In genomic region chr20:43726811-43727338, GRCh38 we compare ENCODE assay signal across 19 cellular contexts. TPM values are rescaled to one million over a fixed set of nuclear protein-coding genes. Genes with fewer than 3 reads are reported as not detected.
A peak's percentile ranks its signal among the peaks of the same experiment; 100 is the strongest.
DNase-seq lines count a peak whose midpoint lies in the region; ATAC-seq, FAIRE-seq and TF ChIP-seq lines count a peak whose summit lies in the region.
"Had no signal": no experiment of that assay in that cellular context is flagged by ENCODE, and none has a peak within 500 bp of the region (broad histone marks: within the 10 kb centered on the region; RNA-seq: fewer than 3 reads in every experiment).

Gene GTSF1L, minus strand, starts transcription at chr20:43727002. Its CDS starts 308 bp downstream, at chr20:43726694.

- H2AFZ ChIP-seq in K562 (ENCODE audit: low read depth, low read length) = peak within 1 kb of the TSS; percentile 7; the same call in 1 of the 2 replicates
- no peak within 1 kb of the TSS for H2AFZ ChIP-seq in neural progenitor cell (replicated peaks)

- H3K36me3 ChIP-seq in K562 (ENCODE audit: control insufficient read depth, insufficient read depth, low read length) (no peaks in the 10 kb centered on the region), neural progenitor cell (no peaks in the 10 kb centered on the region)
- H3K36me3 ChIP-seq: BLaER1 treated with 17β-estradiol and CSF1 and Interleukin-3, amounts not matched to agents 10 nM and 100 nM; thoracic aorta had no signal

- H3K9me3 Mint-ChIP-seq in neural progenitor cell = no peaks in the 10 kb centered on the region
- H3K9me3 Mint-ChIP-seq: natural killer cell treated with Interleukin-12 subunit alpha and Interleukin-12 subunit beta and Interleukin-15 and Interleukin-18, amount 100 ng/mL, for 72 hours had no signal

- POLR2A ChIA-PET in K562 (lab: Yijun Ruan, JAX) = interaction anchor here (0.6 to 1.5 kb wide), 2 partner anchors 188 to 668 kb away, joined by 4 read pairs; no protein-coding TSS in a partner anchor

- no peak within 1 kb of the TSS for H3K9ac ChIP-seq in K562 (ENCODE audit: insufficient read depth in 1 of 2, low read depth in 2 of 2, low read length in 2 of 2)
- no peak within 1 kb of the TSS for H3K9ac ChIP-seq in neural progenitor cell

- no peak for TF ChIP-seq EP300 in K562 (IDR thresholded peaks at IDR 0.05; ENCODE audit: low read length)

- H3K4me3 ChIP-seq in K562 = no peak within 1 kb of the TSS
- H3K4me3 ChIP-seq in neural progenitor cell = no peak within 1 kb of the TSS
- H3K4me3 ChIP-seq: BLaER1 treated with 17β-estradiol and CSF1 and Interleukin-3, amounts not matched to agents 10 nM and 100 nM; thoracic aorta had no signal

- no peak for TF ChIP-seq RAD21 in K562 (CRISPR knock-in tag; conservative IDR thresholded peaks at IDR 0.05 in 1 of 2, IDR thresholded peaks at IDR 0.05 in 1 of 2)

- BruUV-seq in K562 (replicated peaks; lab: Mats Ljungman, UMichigan) = no TSS peak

- no peaks in the 10 kb centered on the region for H3K36me3 Mint-ChIP-seq in neural progenitor cell
- H3K36me3 Mint-ChIP-seq: natural killer cell treated with Interleukin-12 subunit alpha and Interleukin-12 subunit beta and Interleukin-15 and Interleukin-18, amount 100 ng/mL, for 72 hours had no signal

- WGBS in K562 (ENCODE audit: insufficient coverage, low coverage, missing lambda C conversion rate) = 33% methylated on average over 11 of the region's 11 CpGs

- no peak within 1 kb of the TSS for H3K4me3 Mint-ChIP-seq in neural progenitor cell
- H3K4me3 Mint-ChIP-seq: activated naive CD8-positive, alpha-beta T cell treated with anti-CD3 and anti-CD28 coated beads, Interleukin-2, amount 10 ng/mL, durations not matched to agents 7 days and 5 days; natural killer cell treated with Interleukin-12 subunit alpha and Interleukin-12 subunit beta and Interleukin-15 and Interleukin-18, amount 100 ng/mL, for 72 hours; T-helper 1 cell treated with Interleukin-12 subunit alpha and Interleukin-12 subunit beta and Interleukin-4 antibody, amounts not matched to agents 30 μg/mL and 1 μg/mL, for 36 hours had no signal

- no peaks in the 10 kb centered on the region for H3F3A ChIP-seq in neural progenitor cell (ENCODE audit: low read depth)

- H3K27ac ChIP-seq in K562 (ENCODE audit: extremely low read depth, low read depth, low read length) (no peak within 1 kb of the TSS), neural progenitor cell (no peak within 1 kb of the TSS)
- H3K27ac ChIP-seq: thoracic aorta had no signal

- H3K9me1 ChIP-seq in K562 (ENCODE audit: control insufficient read depth, insufficient read depth, low read length) = no peaks in the 10 kb centered on the region

- intact Hi-C loops in K562 (cut with micrococcal nuclease) = loop anchor here (10.0 kb wide), 1 partner anchor 272 kb away; the partner anchor contains the start of gene SRSF6

- no peak for FAIRE-seq in K562 (lab: Jason Lieb, UNC)
- FAIRE-seq in D721Med (lab: Jason Lieb, UNC) = no peak
- FAIRE-seq: GM12892 had no signal

- H4K20me1 ChIP-seq in K562 (replicated peaks; ENCODE audit: control insufficient read depth, insufficient read depth, low read length) (peaks cover 4% of the 10 kb centered on the region; the same call in 1 of the 2 replicates), neural progenitor cell (ENCODE audit: low read depth) (no peaks in the 10 kb centered on the region)

- no peak for TF ChIP-seq POLR2A in K562 (conservative IDR thresholded peaks at IDR 0.05)

- no peak within 1 kb of the TSS for H3K27ac Mint-ChIP-seq in neural progenitor cell
- H3K27ac Mint-ChIP-seq: activated naive CD8-positive, alpha-beta T cell treated with anti-CD3 and anti-CD28 coated beads, Interleukin-2, amount 10 ng/mL, durations not matched to agents 7 days and 5 days; T-helper 1 cell treated with Interleukin-12 subunit alpha and Interleukin-12 subunit beta and Interleukin-4 antibody, amounts not matched to agents 30 μg/mL and 1 μg/mL, for 36 hours had no signal

- no peaks in the 10 kb centered on the region for H3K4me1 Mint-ChIP-seq in neural progenitor cell

- H3K79me2 ChIP-seq in K562 (ENCODE audit: control insufficient read depth, insufficient read depth, low read length) (no peaks in the 10 kb centered on the region), neural progenitor cell (ENCODE audit: low read depth) (no peaks in the 10 kb centered on the region)

- ATAC-seq in K562 = no peak
- ATAC-seq: natural killer cell treated with Interleukin-12 subunit alpha and Interleukin-12 subunit beta and Interleukin-15 and Interleukin-18, amount 100 ng/mL, for 72 hours had no signal

- H3K27me3 ChIP-seq in K562 (ENCODE audit: control insufficient read depth in 2 of 2, insufficient read depth in 2 of 2, low read length in 2 of 2) (peaks cover 19 to 32% of the 10 kb centered on the region in 2 experiments; a peak in 4 of 5 replicates), neural progenitor cell (no peaks in the 10 kb centered on the region)
- H3K27me3 ChIP-seq: BLaER1 treated with 17β-estradiol and CSF1 and Interleukin-3, amounts not matched to agents 10 nM and 100 nM had no signal

- CTCF ChIA-PET in K562 (lab: Yijun Ruan, JAX; ENCODE audit: low intra/inter-chr PET ratio) = no interaction called here

- in situ Hi-C loops in K562 (cut with MboI) = no loop called here

- no peak within 1 kb of the TSS for H3K4me2 ChIP-seq in K562 (ENCODE audit: insufficient read depth, low read length)
- no peak within 1 kb of the TSS for H3K4me2 ChIP-seq in neural progenitor cell

- H3K9me3 ChIP-seq in K562 (replicated peaks; ENCODE audit: control insufficient read depth, insufficient read depth, low read depth, low read length) = no peaks in the 10 kb centered on the region
- no peaks in the 10 kb centered on the region for H3K9me3 ChIP-seq in neural progenitor cell (ENCODE audit: low read depth)
- H3K9me3 ChIP-seq: thoracic aorta had no signal

- no peaks in the 10 kb centered on the region for H3K27me3 Mint-ChIP-seq in neural progenitor cell (ENCODE audit: insufficient read depth, low read depth)
- H3K27me3 Mint-ChIP-seq: activated naive CD8-positive, alpha-beta T cell treated with anti-CD3 and anti-CD28 coated beads, Interleukin-2, amount 10 ng/mL, durations not matched to agents 7 days and 5 days had no signal

- peaks cover 0 to under 1% of the 10 kb centered on the region in 2 experiments; a peak in 2 of 5 replicates for H3K4me1 ChIP-seq in K562 (replicated peaks in 1 of 2; ENCODE audit: control insufficient read depth in 2 of 2, insufficient read depth in 2 of 2, low read length in 2 of 2)
- H3K4me1 ChIP-seq in neural progenitor cell = peaks cover 1% of the 10 kb centered on the region

- TF ChIP-seq CTCF in K562 (IDR thresholded peaks at IDR 0.05 in 2 of 3, conservative IDR thresholded peaks at IDR 0.05 in 1 of 3; ENCODE audit: insufficient read depth in 2 of 3, low read depth in 1 of 3, low read length in 3 of 3) (no peak), D721Med (IDR thresholded peaks at IDR 0.05; ENCODE audit: insufficient read depth, missing control alignments) (no peak), neural progenitor cell (IDR thresholded peaks at IDR 0.05) (no peak)

- DNase-seq in EL (peak; percentile 31), MV-4-11 (lab: John Stamatoyannopoulos, UW) (peak; percentile 18), K562 (ENCODE audit: extremely low read depth in 1 of 4, low spot score in 3 of 4) (no peak), myocyte (ENCODE audit: low read depth) (peak; percentile 85), D721Med (ENCODE audit: insufficient read length, low spot score) (no peak), neural progenitor cell (ENCODE audit: low spot score) (no peak), epidermal melanocyte (ENCODE audit: insufficient read length, low spot score) (no peak), SIG-M5 treated with dmso at 0.1 percent for 504 hours (lab: John Stamatoyannopoulos, UW; ENCODE audit: unreplicated experiment) (no peak)
- DNase-seq: activated CD4-positive, alpha-beta T cell treated with anti-CD3 and anti-CD28 coated beads for 4 hours; activated naive CD8-positive, alpha-beta T cell treated with anti-CD3 and anti-CD28 coated beads, Interleukin-2, amount 10 ng/mL, durations not matched to agents 7 days and 5 days; DND-41; hippocampal formation; NCI-H524 treated with DMSO at 0.1 percent for 48 hours had no signal

RNA-seq across cellular contexts. Expression of gene GTSF1L, which starts in this region (rescaled TPM):
- not detected in 2 replicates for total RNA-seq in K562 (2011; cell fraction: chromatin; rRNA removed; ENCODE audit: low replicate concordance)
- total RNA-seq in K562 (2011; cell fraction: nucleolus; rRNA removed) = not detected in 2 replicates
- not detected in 2 replicates for total RNA-seq in K562 (2011; cell fraction: nucleoplasm; rRNA removed)
- total RNA-seq in K562 (2014; rRNA removed) = not detected in 2 replicates
- not detected in 2 replicates for total RNA-seq in K562 (2014; rRNA removed; fragmentation: Illumina TruSeq; extraction: Trizol)
- not detected in 2 replicates for total RNA-seq in K562 (2015; rRNA removed; fragmentation: Illumina TruSeq; extraction: Trizol)
- not detected in 2 replicates for total RNA-seq in K562 (2021)
- polyA plus RNA-seq in K562 (2011; rRNA removed) = not detected in 2 replicates
- not detected in 2 replicates for polyA plus RNA-seq in K562 (2011; cell fraction: cytosol; rRNA removed)
- not detected in 2 replicates for polyA plus RNA-seq in K562 (2011; cell fraction: nucleus; rRNA removed)
- polyA plus RNA-seq in K562 (2012) = not detected in 2 replicates
- not detected in 2 replicates for polyA plus RNA-seq in K562 (2014; fragmentation: Illumina TruSeq; extraction: Trizol)
- not detected for polyA plus RNA-seq in K562 (2014; fragmentation: Nextera tagmentation; extraction: Ambion mirVana)
- not detected in 2 replicates for polyA plus RNA-seq in K562 (2014; rRNA removed)
- polyA minus RNA-seq in K562 (2011; rRNA and poly(A)+ RNA removed) = not detected in 2 replicates
- polyA minus RNA-seq in K562 (2011; cell fraction: cytosol; rRNA and poly(A)+ RNA removed) = not detected in 2 replicates
- not detected in 2 replicates for polyA minus RNA-seq in K562 (2011; cell fraction: nucleus; rRNA and poly(A)+ RNA removed)
- total RNA-seq in myocyte = not detected in 2 replicates
- polyA plus RNA-seq in myocyte (2012) = not detected
- total RNA-seq in neural progenitor cell (ENCODE audit: low replicate concordance) = not detected in 2 replicates
- total RNA-seq: activated naive CD8-positive, alpha-beta T cell treated with anti-CD3 and anti-CD28 coated beads, Interleukin-2, amount 10 ng/mL, durations not matched to agents 7 days and 5 days; epithelial cell of proximal tubule; natural killer cell treated with Interleukin-12 subunit alpha and Interleukin-12 subunit beta and Interleukin-15 and Interleukin-18, amount 100 ng/mL, for 72 hours; thoracic aorta had no signal

Comparison
In these comparisons a context has a peak if more than half of its experiments do, and no peak if none do; other contexts are left out.
1. Peak in DNase-seq in myocyte; RNA of the gene not detected or under 1 TPM.
2. DNase-seq: peak in EL (single experiment) and MV-4-11 (single experiment); none in K562 (0 of 4), D721Med (single experiment), neural progenitor cell (single experiment), epidermal melanocyte (single experiment) and SIG-M5 treated with dmso at 0.1 percent for 504 hours (single experiment).